In the genomic region with DNA sequence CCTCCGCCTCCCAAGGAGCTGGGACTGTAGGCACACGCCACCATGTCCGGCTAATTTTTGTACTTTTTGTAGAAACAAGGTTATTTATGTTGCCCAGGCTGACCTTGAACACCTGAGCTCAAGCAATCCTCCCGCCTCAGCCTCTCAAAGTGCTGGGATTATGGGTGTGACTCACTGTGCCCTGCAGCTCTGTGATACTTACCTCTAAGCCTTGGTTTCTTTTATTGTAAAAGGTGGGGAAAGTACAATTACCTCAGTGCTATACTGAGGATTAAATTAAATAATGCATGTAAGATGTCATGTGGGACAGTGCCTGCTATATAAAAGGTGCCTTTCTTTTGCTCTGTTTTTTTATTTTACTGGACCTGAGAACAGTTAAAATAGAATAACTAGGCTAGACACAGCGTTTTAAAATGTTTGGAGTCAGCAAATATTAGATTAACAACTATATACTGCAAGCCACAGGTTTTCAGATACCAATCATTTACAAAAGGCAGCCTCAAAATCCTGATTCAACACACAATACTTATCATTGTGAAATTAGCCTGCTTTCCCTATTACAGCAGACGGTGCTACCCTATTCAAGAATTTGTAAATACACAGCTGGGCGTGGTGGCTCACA, we compare ENCODE assay signal across 2 cellular contexts.
A peak's percentile ranks its signal among the peaks of the same experiment; 100 is the strongest.
TF ChIP-seq lines count a peak whose summit lies in the region.

No MANE protein-coding gene starts in this region.

TF ChIP-seq in GM23338, 12 proteins besides CTCF, POLR2A, EP300 and RAD21 (continues in another document):
- TF ChIP-seq ZNF331 (CRISPR knock-in tag; IDR thresholded peaks at IDR 0.05; ENCODE audit: low read depth): no peak
- TF ChIP-seq ZNF114 (CRISPR knock-in tag; IDR thresholded peaks at IDR 0.05): no peak
- no peak for TF ChIP-seq POLR2AphosphoS5 (IDR thresholded peaks at IDR 0.05; ENCODE audit: low read depth)
- no peak for TF ChIP-seq STAT1 (IDR thresholded peaks at IDR 0.05; ENCODE audit: unreplicated experiment)
- TF ChIP-seq NANOG (IDR thresholded peaks at IDR 0.05; ENCODE audit: borderline replicate concordance): no peak
- TF ChIP-seq ZNF462 (CRISPR knock-in tag; IDR thresholded peaks at IDR 0.05): no peak
- no peak for TF ChIP-seq EZH2 (IDR thresholded peaks at IDR 0.05; ENCODE audit: low read depth, unreplicated experiment)
- TF ChIP-seq EZH2phosphoT487 (IDR thresholded peaks at IDR 0.05; ENCODE audit: unreplicated experiment): no peak
- TF ChIP-seq JUNB (IDR thresholded peaks at IDR 0.05; ENCODE audit: unreplicated experiment): no peak
- TF ChIP-seq, protein P1, sequence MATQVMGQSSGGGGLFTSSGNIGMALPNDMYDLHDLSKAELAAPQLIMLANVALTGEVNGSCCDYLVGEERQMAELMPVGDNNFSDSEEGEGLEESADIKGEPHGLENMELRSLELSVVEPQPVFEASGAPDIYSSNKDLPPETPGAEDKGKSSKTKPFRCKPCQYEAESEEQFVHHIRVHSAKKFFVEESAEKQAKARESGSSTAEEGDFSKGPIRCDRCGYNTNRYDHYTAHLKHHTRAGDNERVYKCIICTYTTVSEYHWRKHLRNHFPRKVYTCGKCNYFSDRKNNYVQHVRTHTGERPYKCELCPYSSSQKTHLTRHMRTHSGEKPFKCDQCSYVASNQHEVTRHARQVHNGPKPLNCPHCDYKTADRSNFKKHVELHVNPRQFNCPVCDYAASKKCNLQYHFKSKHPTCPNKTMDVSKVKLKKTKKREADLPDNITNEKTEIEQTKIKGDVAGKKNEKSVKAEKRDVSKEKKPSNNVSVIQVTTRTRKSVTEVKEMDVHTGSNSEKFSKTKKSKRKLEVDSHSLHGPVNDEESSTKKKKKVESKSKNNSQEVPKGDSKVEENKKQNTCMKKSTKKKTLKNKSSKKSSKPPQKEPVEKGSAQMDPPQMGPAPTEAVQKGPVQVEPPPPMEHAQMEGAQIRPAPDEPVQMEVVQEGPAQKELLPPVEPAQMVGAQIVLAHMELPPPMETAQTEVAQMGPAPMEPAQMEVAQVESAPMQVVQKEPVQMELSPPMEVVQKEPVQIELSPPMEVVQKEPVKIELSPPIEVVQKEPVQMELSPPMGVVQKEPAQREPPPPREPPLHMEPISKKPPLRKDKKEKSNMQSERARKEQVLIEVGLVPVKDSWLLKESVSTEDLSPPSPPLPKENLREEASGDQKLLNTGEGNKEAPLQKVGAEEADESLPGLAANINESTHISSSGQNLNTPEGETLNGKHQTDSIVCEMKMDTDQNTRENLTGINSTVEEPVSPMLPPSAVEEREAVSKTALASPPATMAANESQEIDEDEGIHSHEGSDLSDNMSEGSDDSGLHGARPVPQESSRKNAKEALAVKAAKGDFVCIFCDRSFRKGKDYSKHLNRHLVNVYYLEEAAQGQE (IDR thresholded peaks at IDR 0.05; ENCODE audit: unreplicated experiment): no peak
- no peak for TF ChIP-seq CREB1 (CRISPR knock-in tag; IDR thresholded peaks at IDR 0.05; ENCODE audit: low read depth)

TF ChIP-seq in K562, 482 proteins besides CTCF, POLR2A, EP300 and RAD21:
- TF ChIP-seq C11orf30 (IDR thresholded peaks at IDR 0.05; ENCODE audit: low read depth) (peak; percentile 20; the same call in 1 of the 2 replicates), EP400 (IDR thresholded peaks at IDR 0.05) (no peak), ZNF316 (IDR thresholded peaks at IDR 0.05) (peak; percentile 35), CC2D1A (IDR thresholded peaks at IDR 0.05) (no peak), SNIP1 (IDR thresholded peaks at IDR 0.05; ENCODE audit: low read depth) (no peak), TEAD1 (CRISPR knock-in tag; IDR thresholded peaks at IDR 0.05) (no peak), ZNF311 (CRISPR knock-in tag; IDR thresholded peaks at IDR 0.05) (no peak)
